In the genomic region with DNA sequence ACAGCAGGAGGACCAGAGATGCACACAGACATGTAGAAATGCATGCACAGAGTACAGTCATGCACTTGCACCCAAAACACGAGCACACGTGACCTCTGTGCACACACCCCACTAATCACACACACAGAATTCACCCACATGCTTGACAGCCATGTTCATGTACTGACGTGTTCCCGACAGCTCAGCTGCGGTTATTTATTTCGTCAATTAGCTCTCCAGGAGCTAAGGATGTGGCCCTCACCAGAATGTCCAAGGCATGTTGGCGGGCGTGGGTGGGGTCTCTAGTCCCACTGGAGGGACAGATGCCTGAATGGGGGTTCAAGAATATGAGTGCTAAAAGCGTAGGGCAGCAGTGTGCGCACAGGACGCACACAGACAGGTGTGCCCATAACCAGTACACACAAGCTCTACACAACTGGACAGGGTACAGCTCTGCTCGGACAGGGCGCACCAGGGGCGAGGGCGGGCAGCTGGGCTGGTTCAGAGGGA, we compare ENCODE assay signal across 8 cellular contexts. TPM values are rescaled to one million over a fixed set of nuclear protein-coding genes. Genes with fewer than 3 reads are reported as not detected.
DNase-seq lines count a peak whose midpoint lies in the region; ATAC-seq and TF ChIP-seq lines count a peak whose summit lies in the region.

No MANE protein-coding gene starts in this region.

- H3K27ac ChIP-seq in KMS-11 = peak overlapping the region; percentile 68
- peak overlapping the region; percentile 60 for H3K27ac ChIP-seq in angular gyrus (ENCODE audit: low read depth, low read length)
- H3K27ac ChIP-seq in layer of hippocampus (ENCODE audit: low read depth, low read length) = peak overlapping the region; percentile 57
- H3K27ac ChIP-seq in suprapubic skin = peak overlapping the region; percentile 96

- peak overlapping the region; percentile 91 for H3K4me2 ChIP-seq in KMS-11

- H4K20me1 ChIP-seq in KMS-11 (ENCODE audit: insufficient read depth) = no peaks in the 10 kb centered on the region

- H3K4me1 ChIP-seq in KMS-11 (ENCODE audit: low read depth, poor library complexity, severe bottlenecking) (peaks cover 29% of the 10 kb centered on the region), suprapubic skin (peaks cover 52% of the 10 kb centered on the region)

- TF ChIP-seq CTCF in KMS-11 (conservative IDR thresholded peaks at IDR 0.05; ENCODE audit: low read depth, low read length) (no peak), suprapubic skin (IDR thresholded peaks at IDR 0.05) (no peak)

- DNase-seq in Right ventricle myocardium inferior (ENCODE audit: missing footprints) = no peak
- DNase-seq in cardiac septum (ENCODE audit: low spot score) = no peak
- DNase-seq in suprapubic skin (ENCODE audit: low spot score in 2 of 2) = no peak
- DNase-seq in dermis blood vessel endothelial cell = no peak
- DNase-seq in NCI-H1436 treated with DMSO at 0.1 percent for 48 hours (lab: John Stamatoyannopoulos, UW) = no peak

- no peak for TF ChIP-seq POLR2A in suprapubic skin (IDR thresholded peaks at IDR 0.05)

- peaks cover 8% of the 10 kb centered on the region; the same call in 1 of the 2 replicates for H3K36me3 ChIP-seq in KMS-11 (ENCODE audit: insufficient read depth)
- peaks cover 30% of the 10 kb centered on the region for H3K36me3 ChIP-seq in suprapubic skin

- peak overlapping the region; percentile 64 for H3K9ac ChIP-seq in KMS-11

- intact Hi-C loops in Right ventricle myocardium inferior (cut with DNase I) (loop anchor here (2.0 kb wide), 1 partner anchor 76 kb away; no protein-coding TSS in a partner anchor), cardiac septum (cut with DNase I) (loop anchor here (2.0 kb wide), 1 partner anchor 82 kb away; a partner anchor contains a TSS)

- 87% methylated on average over 3 of the region's 15 CpGs for WGBS in suprapubic skin

- H3K79me2 ChIP-seq in KMS-11 (ENCODE audit: insufficient read depth, low read depth) = peaks cover 38% of the 10 kb centered on the region

- H2AFZ ChIP-seq in KMS-11 (ENCODE audit: low read depth) = peak overlapping the region; percentile 85

- TF ChIP-seq EP300 in suprapubic skin (IDR thresholded peaks at IDR 0.05) = no peak

- H3K9me3 ChIP-seq in suprapubic skin = no peaks in the 10 kb centered on the region

- H3K27me3 ChIP-seq in KMS-11 (ENCODE audit: insufficient read depth, low read depth) (no peaks in the 10 kb centered on the region), layer of hippocampus (ENCODE audit: control insufficient read depth, insufficient read depth, low read length) (peaks cover 5% of the 10 kb centered on the region), suprapubic skin (no peaks in the 10 kb centered on the region)

- ATAC-seq in Right ventricle myocardium inferior = peak; percentile 45

- peak overlapping the region; percentile 9 for H3K4me3 ChIP-seq in KMS-11 (IDR thresholded peaks at IDR 0.05; ENCODE audit: insufficient read depth, low read depth, low read length)
- peak overlapping the region; percentile 97 for H3K4me3 ChIP-seq in suprapubic skin

RNA-seq across cellular contexts. Expression of a gene that starts 0.6 kb away (rescaled TPM):
- total RNA-seq in Right ventricle myocardium inferior (46.4 TPM), cardiac septum (47.5 TPM), suprapubic skin (10 to 100 TPM; 70.7 to 93.0 (median 83.9) TPM), dermis blood vessel endothelial cell (79.6 and 94.2 TPM in 2 replicates)

RNA-seq across cellular contexts. Expression of a gene that starts 0.9 kb away (rescaled TPM):
- total RNA-seq in Right ventricle myocardium inferior = 5.7 TPM
- 4.0 TPM for total RNA-seq in cardiac septum
- 10 to 100 TPM in 2 of 4 donors, 1 to 10 TPM in 2; 7.2 to 15.8 (median 9.6) TPM for total RNA-seq in suprapubic skin
- total RNA-seq in dermis blood vessel endothelial cell = 4.3 and 6.1 TPM in 2 replicates

RNA-seq across cellular contexts. Expression of a gene that starts 10.6 kb away (rescaled TPM):
- 12.2 TPM for total RNA-seq in Right ventricle myocardium inferior
- 12.8 TPM for total RNA-seq in cardiac septum
- 10 to 100 TPM; 17.7 to 32.4 (median 24.3) TPM for total RNA-seq in suprapubic skin
- total RNA-seq in dermis blood vessel endothelial cell = 10.0 and 14.5 TPM in 2 replicates

RNA-seq across cellular contexts. Expression of a gene that starts 24.1 kb away (rescaled TPM):
- total RNA-seq in Right ventricle myocardium inferior = 52.0 TPM
- total RNA-seq in cardiac septum = 43.2 TPM
- total RNA-seq in suprapubic skin = 10 to 100 TPM; 32.3 to 80.1 (median 52.5) TPM
- total RNA-seq in dermis blood vessel endothelial cell = 40.7 and 46.4 TPM in 2 replicates

RNA-seq across cellular contexts. Expression of a gene that starts 55.6 kb away (rescaled TPM):
- total RNA-seq in Right ventricle myocardium inferior (0.30 TPM), cardiac septum (0.86 TPM), suprapubic skin (1 to 10 TPM; 1.1 to 5.1 (median 1.8) TPM), dermis blood vessel endothelial cell (11.2 and 13.3 TPM in 2 replicates)
